ENCODE assay signal across 8 cellular contexts in the genomic region with DNA sequence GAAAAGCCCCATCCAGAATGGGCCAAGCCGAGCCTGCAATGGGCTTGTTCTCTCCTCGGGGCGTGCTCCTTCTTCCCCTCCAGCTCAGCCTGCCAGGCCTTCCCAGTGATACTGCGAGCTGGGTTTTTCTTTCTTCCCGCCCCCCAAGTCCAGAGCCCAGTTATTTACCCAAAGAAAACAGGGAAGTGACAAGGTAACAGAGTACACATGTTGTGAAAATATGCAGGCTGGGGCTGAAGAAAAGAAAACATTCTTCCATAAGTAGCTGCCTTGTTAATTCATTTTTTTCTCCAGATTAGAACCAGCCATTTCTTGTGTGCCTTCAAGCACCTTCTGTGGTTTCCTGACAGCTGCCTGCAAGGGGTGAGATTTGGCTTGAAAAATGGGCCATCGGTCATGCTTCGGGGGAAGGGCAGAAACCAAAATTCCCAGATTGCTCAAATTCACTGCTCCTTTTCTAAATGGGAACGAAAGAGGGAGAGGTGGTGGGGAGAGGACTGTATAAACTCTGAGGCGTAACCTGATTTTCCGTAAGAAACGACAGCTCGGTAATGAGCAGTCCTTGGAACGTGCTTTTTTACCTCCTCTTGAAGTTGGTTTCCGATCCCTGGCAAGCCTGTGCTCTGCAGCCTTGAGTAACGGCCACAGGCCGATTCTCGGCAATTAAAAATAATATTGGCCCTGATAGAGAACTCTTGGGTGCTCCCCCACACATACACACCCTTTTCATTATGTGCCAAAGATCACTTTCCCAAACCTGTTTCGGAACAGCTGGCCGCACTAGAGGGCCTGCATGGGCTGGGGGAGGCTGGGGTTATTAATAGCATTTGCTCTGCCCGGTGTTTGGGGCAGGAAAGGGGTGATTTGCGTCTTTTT.
DNase-seq lines count a peak whose midpoint lies in the region; ATAC-seq, FAIRE-seq and TF ChIP-seq lines count a peak whose summit lies in the region.
"Had no signal": no experiment of that assay in that cellular context is flagged by ENCODE, and none has a peak within 500 bp of the region (broad histone marks: within the 10 kb centered on the region; RNA-seq: fewer than 3 reads in every experiment).

No MANE protein-coding gene starts in this region.

- peaks cover 0 to 2% (median 0%) of the 10 kb centered on the region in 9 donors for H3K9me3 Mint-ChIP-seq in naive thymus-derived CD8-positive, alpha-beta T cell

- H3K27ac Mint-ChIP-seq in naive thymus-derived CD8-positive, alpha-beta T cell = peak overlapping the region; percentile 2 to 82 (median 64)

- ATAC-seq in RWPE2 (ENCODE audit: low read depth) = no peak
- ATAC-seq in naive thymus-derived CD8-positive, alpha-beta T cell = no peak
- no peak for ATAC-seq in HG03442 (IDR thresholded peaks at IDR 0.05; ENCODE audit: unreplicated experiment)
- no peak for ATAC-seq in left colon

- H3K36me3 ChIP-seq in RWPE2 (ENCODE audit: low read depth) = no peaks in the 10 kb centered on the region
- H3K36me3 ChIP-seq: HAP-1 had no signal

- H3K27me3 Mint-ChIP-seq in naive thymus-derived CD8-positive, alpha-beta T cell = no peaks in the 10 kb centered on the region

- no peaks in the 10 kb centered on the region for H3K9me3 ChIP-seq in RWPE2 (ENCODE audit: severe bottlenecking)
- H3K9me3 ChIP-seq: HAP-1 had no signal

- no peaks in the 10 kb centered on the region for H3K4me1 ChIP-seq in RWPE2 (ENCODE audit: insufficient read depth, poor library complexity, severe bottlenecking)
- H3K4me1 ChIP-seq: HAP-1 had no signal

- H3K36me3 Mint-ChIP-seq in naive thymus-derived CD8-positive, alpha-beta T cell = peaks cover 0 to 2% (median 0%) of the 10 kb centered on the region in 3 donors

- H3K4me1 Mint-ChIP-seq in naive thymus-derived CD8-positive, alpha-beta T cell = peaks cover 23 to 60% (median 49%) of the 10 kb centered on the region in 4 donors

- peak overlapping the region; percentile 3 for H3K27ac ChIP-seq in RWPE2 (ENCODE audit: poor library complexity, severe bottlenecking)

- no peaks in the 10 kb centered on the region for H3K27me3 ChIP-seq in RWPE2 (ENCODE audit: insufficient read depth, poor library complexity, severe bottlenecking)

- DNase-seq in RWPE2 (ENCODE audit: low spot score) = no peak
- peak; percentile 47 for DNase-seq in fibroblast of peridontal ligament (ENCODE audit: extremely low read depth)
- DNase-seq in naive thymus-derived CD8-positive, alpha-beta T cell = peak in 3 of 10 donors; percentile 7 to 27 (median 15)
- no peak for DNase-seq in urothelium cell line (ENCODE audit: low spot score)
- DNase-seq in left colon = no peak
- no peak for DNase-seq in activated CD4-positive, CD25-positive, alpha-beta regulatory T cell (lab: John Stamatoyannopoulos, UW)

- peak; percentile 72 for FAIRE-seq in urothelium cell line (lab: Jason Lieb, UNC)

- no peak overlapping the region for H3K4me3 ChIP-seq in RWPE2 (ENCODE audit: severe bottlenecking)
- H3K4me3 ChIP-seq: HAP-1 had no signal

- peak overlapping the region in 9 of 10 donors; percentile 27 to 81 (median 57) for H3K4me3 Mint-ChIP-seq in naive thymus-derived CD8-positive, alpha-beta T cell

- TF ChIP-seq CTCF in RWPE2 (IDR thresholded peaks at IDR 0.05; ENCODE audit: poor library complexity, severe bottlenecking) = no peak

- intact Hi-C loops in left colon (cut with DNase I, micrococcal nuclease) = no loop called here

- POLR2A ChIA-PET in naive thymus-derived CD8-positive, alpha-beta T cell (lab: Charles Lee) = interaction anchor here (1.0 to 1.6 kb wide), 2 partner anchors 11 to 56 kb away, joined by 3 to 4 read pairs; no protein-coding TSS in a partner anchor
